20 cellular contexts compared by ENCODE assay signal in genomic region chr1:155514582-155515187, GRCh38. TPM values are rescaled to one million over a fixed set of nuclear protein-coding genes. Genes with fewer than 3 reads are reported as not detected.
DNase-seq lines count a peak whose midpoint lies in the region; ATAC-seq and TF ChIP-seq lines count a peak whose summit lies in the region.
"Had no signal": no experiment of that assay in that cellular context is flagged by ENCODE, and none has a peak within 500 bp of the region (broad histone marks: within the 10 kb centered on the region; RNA-seq: fewer than 3 reads in every experiment).

No MANE protein-coding gene starts in this region.

- ATAC-seq in activated T-cell treated with anti-CD3 and anti-CD28 coated beads, Interleukin-2, amount 50 U/mL, for 4 hours: peak; percentile 67 to 80
- peak; percentile 64 for ATAC-seq in activated T-helper 17 cell treated with anti-CD3 and anti-CD28 coated beads, Interleukin-2, amount 50 U/mL, for 72 hours (replicated peaks)
- ATAC-seq in mucosa of descending colon: no peak
- ATAC-seq: gastrocnemius medialis, HCT116, left cardiac atrium had no signal

- H3K4me3 Mint-ChIP-seq in activated T-cell treated with anti-CD3 and anti-CD28 coated beads, Interleukin-2, amount 50 U/mL, for 4 hours: peak overlapping the region; percentile 54
- H3K4me3 Mint-ChIP-seq in activated T-helper 17 cell treated with anti-CD3 and anti-CD28 coated beads, Interleukin-2, amount 50 U/mL, for 72 hours: peak overlapping the region; percentile 76
- H3K4me3 Mint-ChIP-seq: activated B cell treated with CpG ODN at 0.5 μM for 24 hours, mesothelial cell of epicardium had no signal

- WGBS in suprapubic skin: 89% methylated on average over 14 of the region's 14 CpGs

- H3K4me1 ChIP-seq in neutrophil (ENCODE audit: control insufficient read depth in 1 of 2, insufficient read depth in 1 of 2, low read depth in 1 of 2, low read length in 1 of 2) (peaks cover 4 to 5% of the 10 kb centered on the region in 2 experiments), suprapubic skin (no peaks in the 10 kb centered on the region), mucosa of descending colon (ENCODE audit: low read depth) (no peaks in the 10 kb centered on the region)
- H3K4me1 ChIP-seq: uterus had no signal

- no peaks in the 10 kb centered on the region for H3K9me3 Mint-ChIP-seq in activated T-cell treated with anti-CD3 and anti-CD28 coated beads, Interleukin-2, amount 50 U/mL, for 4 hours
- H3K9me3 Mint-ChIP-seq in activated T-helper 17 cell treated with anti-CD3 and anti-CD28 coated beads, Interleukin-2, amount 50 U/mL, for 72 hours: no peaks in the 10 kb centered on the region
- H3K9me3 Mint-ChIP-seq: activated B cell treated with CpG ODN at 0.5 μM for 24 hours, mesothelial cell of epicardium had no signal

- H3K36me3 Mint-ChIP-seq in activated T-cell treated with anti-CD3 and anti-CD28 coated beads, Interleukin-2, amount 50 U/mL, for 4 hours (ENCODE audit: insufficient read depth): peaks cover 12% of the 10 kb centered on the region
- peaks cover 65% of the 10 kb centered on the region for H3K36me3 Mint-ChIP-seq in activated T-helper 17 cell treated with anti-CD3 and anti-CD28 coated beads, Interleukin-2, amount 50 U/mL, for 72 hours (ENCODE audit: low read depth)

- peak overlapping the region; percentile 49 for H3K27ac ChIP-seq in neutrophil
- H3K27ac ChIP-seq in suprapubic skin: no peak overlapping the region
- H3K27ac ChIP-seq: gastrocnemius medialis, uterus had no signal

- peaks cover 48% of the 10 kb centered on the region for H3K4me1 Mint-ChIP-seq in activated T-cell treated with anti-CD3 and anti-CD28 coated beads, Interleukin-2, amount 50 U/mL, for 4 hours (ENCODE audit: low read depth)
- peaks cover 17% of the 10 kb centered on the region for H3K4me1 Mint-ChIP-seq in activated T-helper 17 cell treated with anti-CD3 and anti-CD28 coated beads, Interleukin-2, amount 50 U/mL, for 72 hours

- DNase-seq in activated T-cell treated with anti-CD3 and anti-CD28 coated beads, Interleukin-2, amount 50 U/mL, for 4 hours: no peak
- no peak for DNase-seq in activated T-cell treated with anti-CD3 and anti-CD28 coated beads, Interleukin-2, amount 50 U/mL, for 48 hours
- peak; percentile 29 for DNase-seq in OCI-M1 (lab: John Stamatoyannopoulos, UW)
- DNase-seq in suprapubic skin (ENCODE audit: low spot score in 2 of 2): no peak
- DNase-seq in mucosa of descending colon: no peak
- no peak for DNase-seq in NCI-H2227 (lab: John Stamatoyannopoulos, UW; ENCODE audit: unreplicated experiment)
- DNase-seq: activated B cell treated with CpG ODN at 0.5 μM for 24 hours; COR-L47; EL; gastrocnemius medialis; Karpas-422; left cardiac atrium; NCI-H2171 treated with DMSO at 0.1 percent for 48 hours; NCI-H82; stimulated activated CD4-positive, alpha-beta T cell treated with anti-CD3 and anti-CD28 coated beads, Interleukin-12 subunit alpha, Interleukin-12 subunit beta, amount 100 ng/mL, for 4 hours; uterus had no signal

- peak overlapping the region; percentile 16 for H3K27ac Mint-ChIP-seq in activated T-helper 17 cell treated with anti-CD3 and anti-CD28 coated beads, Interleukin-2, amount 50 U/mL, for 72 hours
- H3K27ac Mint-ChIP-seq: activated B cell treated with CpG ODN at 0.5 μM for 24 hours, mesothelial cell of epicardium had no signal

- H3K36me3 ChIP-seq in neutrophil: peaks cover 18% of the 10 kb centered on the region
- peaks cover 12% of the 10 kb centered on the region for H3K36me3 ChIP-seq in suprapubic skin
- H3K36me3 ChIP-seq in mucosa of descending colon (ENCODE audit: low read depth): no peaks in the 10 kb centered on the region
- H3K36me3 ChIP-seq: uterus had no signal

- TF ChIP-seq CTCF in neutrophil (IDR thresholded peaks at IDR 0.05): no peak
- TF ChIP-seq CTCF in suprapubic skin (IDR thresholded peaks at IDR 0.05): no peak
- no peak for TF ChIP-seq CTCF in mucosa of descending colon (IDR thresholded peaks at IDR 0.05)

- H3K4me3 ChIP-seq in neutrophil (ENCODE audit: low read depth in 1 of 2, low read length in 1 of 2): no peak overlapping the region
- no peak overlapping the region for H3K4me3 ChIP-seq in suprapubic skin
- no peak overlapping the region for H3K4me3 ChIP-seq in mucosa of descending colon
- H3K4me3 ChIP-seq: gastrocnemius medialis, uterus had no signal

- no peak for TF ChIP-seq POLR2A in suprapubic skin (IDR thresholded peaks at IDR 0.05)

- no peaks in the 10 kb centered on the region for H3K27me3 Mint-ChIP-seq in activated T-cell treated with anti-CD3 and anti-CD28 coated beads, Interleukin-2, amount 50 U/mL, for 4 hours (ENCODE audit: low read depth)
- H3K27me3 Mint-ChIP-seq in activated T-helper 17 cell treated with anti-CD3 and anti-CD28 coated beads, Interleukin-2, amount 50 U/mL, for 72 hours: no peaks in the 10 kb centered on the region
- H3K27me3 Mint-ChIP-seq: activated B cell treated with CpG ODN at 0.5 μM for 24 hours had no signal

- TF ChIP-seq EP300 in suprapubic skin (IDR thresholded peaks at IDR 0.05): no peak

- intact Hi-C loops in mucosa of descending colon (cut with DNase I, micrococcal nuclease): no loop called here

- H3K27me3 ChIP-seq in neutrophil (no peaks in the 10 kb centered on the region), suprapubic skin (no peaks in the 10 kb centered on the region)
- H3K27me3 ChIP-seq: gastrocnemius medialis, uterus had no signal

- H3K9me3 ChIP-seq in neutrophil: no peaks in the 10 kb centered on the region
- H3K9me3 ChIP-seq in suprapubic skin: no peaks in the 10 kb centered on the region
- H3K9me3 ChIP-seq in mucosa of descending colon: no peaks in the 10 kb centered on the region
- H3K9me3 ChIP-seq: gastrocnemius medialis, uterus had no signal

RNA-seq across cellular contexts. Expression of gene ASH1L, which starts 47.9 kb away (rescaled TPM):
- 10 to 100 TPM; 23.9 to 27.7 (median 25.5) TPM for total RNA-seq in activated T-cell treated with anti-CD3 and anti-CD28 coated beads, Interleukin-2, amount 50 U/mL, for 4 hours
- total RNA-seq in activated T-helper 17 cell treated with anti-CD3 and anti-CD28 coated beads, Interleukin-2, amount 50 U/mL, for 72 hours: 10 to 100 TPM; 42.5 to 71.1 TPM
- total RNA-seq in suprapubic skin (100 to 1,000 TPM in 1 of 4 donors, 10 to 100 TPM in 3; 51.9 to 121 (median 66.2) TPM), mucosa of descending colon (100 to 1,000 TPM in 1 of 3 donors, 10 to 100 TPM in 2; 50.4 to 100 (median 64.4) TPM)
